14 cellular contexts compared by ENCODE assay signal in the genomic region with DNA sequence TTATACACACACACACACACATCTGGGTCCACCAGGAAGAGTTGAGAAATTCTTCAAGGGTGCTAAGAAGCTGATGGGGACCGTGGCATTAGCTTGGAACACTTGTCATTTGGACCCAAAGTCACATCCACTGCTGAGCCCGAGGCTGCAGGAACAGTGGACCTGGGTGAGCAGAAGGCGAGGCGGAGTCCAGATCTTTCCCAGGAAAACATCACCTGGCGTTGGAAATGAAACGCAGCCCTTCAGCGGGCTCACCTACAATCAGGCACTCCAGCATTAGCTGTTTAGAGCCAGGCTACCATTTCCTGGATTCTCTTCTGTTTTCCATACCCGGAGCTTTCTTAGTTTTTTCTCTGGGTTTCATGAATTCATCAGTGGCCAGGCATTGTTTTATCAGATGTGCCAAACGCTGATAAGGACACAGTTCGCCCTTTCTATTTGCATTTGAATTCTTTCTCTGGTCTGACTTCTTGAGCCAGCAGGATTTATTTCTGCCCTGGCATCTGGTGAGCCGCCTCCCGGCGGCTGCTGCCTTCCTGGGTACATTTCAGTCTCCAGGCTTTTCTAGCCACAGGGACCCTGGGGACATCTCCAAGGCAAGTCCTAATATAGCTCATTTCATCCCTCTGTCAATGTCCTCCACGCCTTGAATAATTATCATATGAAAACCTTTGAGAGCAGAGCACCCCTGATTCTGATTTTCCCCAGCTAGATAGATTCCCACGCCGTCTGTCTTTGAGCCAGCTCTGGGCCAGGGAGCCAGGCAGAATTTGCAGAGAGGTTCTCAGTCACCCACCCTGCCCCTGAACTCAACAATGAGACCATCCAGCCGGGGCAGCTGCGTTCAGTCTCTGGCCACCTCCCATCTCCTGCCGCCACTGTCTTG.
DNase-seq lines count a peak whose midpoint lies in the region; ATAC-seq, FAIRE-seq and TF ChIP-seq lines count a peak whose summit lies in the region.
"Had no signal": no experiment of that assay in that cellular context is flagged by ENCODE, and none has a peak within 500 bp of the region (broad histone marks: within the 10 kb centered on the region; RNA-seq: fewer than 3 reads in every experiment).

No MANE protein-coding gene starts in this region.

- H3K4me3 ChIP-seq in SK-N-SH (ENCODE audit: low read depth in 2 of 2, low read length in 1 of 2) (no peak overlapping the region), neural cell (ENCODE audit: low read length) (no peak overlapping the region), stomach (no peak overlapping the region)
- H3K4me3 ChIP-seq: heart left ventricle, upper lobe of left lung had no signal

- 25% methylated on average over 19 of the region's 19 CpGs for WGBS in SK-N-SH (ENCODE audit: low lambda C conversion rate)
- WGBS in stomach, 5 donors = 47 to 53% (median 47%) methylated on average over 19 of the region's 19 CpGs

- CTCF ChIA-PET in SK-N-SH (lab: Yijun Ruan, JAX) = interaction anchor here (0.7 to 1.3 kb wide), 5 partner anchors 9 to 333 kb away, joined by 3 to 7 read pairs (median 3); no protein-coding TSS in a partner anchor

- H3K9me3 ChIP-seq in SK-N-SH = no peaks in the 10 kb centered on the region
- H3K9me3 ChIP-seq in neural cell (ENCODE audit: low read length) = no peaks in the 10 kb centered on the region
- H3K9me3 ChIP-seq in stomach = no peaks in the 10 kb centered on the region
- H3K9me3 ChIP-seq: heart left ventricle, upper lobe of left lung had no signal

- no peak overlapping the region for H3K4me2 ChIP-seq in SK-N-SH
- H3K4me2 ChIP-seq in neural cell (ENCODE audit: low read length) = no peak overlapping the region
- H3K4me2 ChIP-seq: KMS-11 had no signal

- no peaks in the 10 kb centered on the region for H3K36me3 ChIP-seq in SK-N-SH (replicated peaks in 1 of 2; ENCODE audit: control insufficient read depth in 1 of 2, insufficient read depth in 2 of 2, low read length in 1 of 2)
- no peaks in the 10 kb centered on the region for H3K36me3 ChIP-seq in neural cell (ENCODE audit: insufficient read depth, low read length)
- H3K36me3 ChIP-seq in stomach = no peaks in the 10 kb centered on the region
- H3K36me3 ChIP-seq: heart left ventricle, upper lobe of left lung had no signal

- DNase-seq in SK-N-SH (peak; percentile 76), stomach (no peak), urothelium cell line (ENCODE audit: low spot score) (no peak), NCI-H446 treated with DMSO at 0.1 percent for 48 hours (lab: John Stamatoyannopoulos, UW) (no peak)
- DNase-seq in effector CD4-positive, alpha-beta T cell = no peak
- DNase-seq: activated CD4-positive, alpha-beta T cell treated with anti-CD3 and anti-CD28 coated beads, Interleukin-2, amount 50 U/mL, for 1 hour; NCI-H2029 had no signal

- H3K27me3 ChIP-seq in SK-N-SH (ENCODE audit: insufficient read depth) (no peaks in the 10 kb centered on the region), neural cell (ENCODE audit: insufficient read depth, low read depth, low read length) (no peaks in the 10 kb centered on the region), stomach (peaks cover 0 to 41% (median 12%) of the 10 kb centered on the region in 3 donors)
- H3K27me3 ChIP-seq: heart left ventricle, upper lobe of left lung had no signal

- intact Hi-C loops in stomach (cut with DNase I; ENCODE audit: low total_unique reads) = loop anchor here (10.0 kb wide), 1 partner anchor 399 kb away; no protein-coding TSS in a partner anchor

- H2AFZ ChIP-seq in SK-N-SH (ENCODE audit: low read depth) = no peak overlapping the region
- no peak overlapping the region for H2AFZ ChIP-seq in neural cell (ENCODE audit: low read depth, low read length)

- no peak for TF ChIP-seq POLR2A in stomach (IDR thresholded peaks at IDR 0.05)

- peaks cover 0 to 7% of the 10 kb centered on the region in 2 experiments; a peak in 1 of 4 replicates for H3K4me1 ChIP-seq in SK-N-SH (ENCODE audit: control insufficient read depth in 1 of 2, insufficient read depth in 2 of 2, low read depth in 1 of 2, low read length in 1 of 2)
- peaks cover 0 to 8% (median 0%) of the 10 kb centered on the region in 4 donors for H3K4me1 ChIP-seq in stomach

- H4K20me1 ChIP-seq in SK-N-SH (ENCODE audit: insufficient read depth) = no peaks in the 10 kb centered on the region
- H4K20me1 ChIP-seq in neural cell (ENCODE audit: insufficient read depth) = no peaks in the 10 kb centered on the region

- TF ChIP-seq RAD21 in SK-N-SH (IDR thresholded peaks at IDR 0.05; ENCODE audit: low read length) (0 out of 2 replicates have a peak, but pooled peaks have one; percentile 7), neural cell (conservative IDR thresholded peaks at IDR 0.05) (no peak)

- TF ChIP-seq EP300 in SK-N-SH (IDR thresholded peaks at IDR 0.05; ENCODE audit: borderline replicate concordance in 1 of 2, low read depth in 1 of 2, low read length in 1 of 2) (peak in 1 of 2 experiments; percentile 22; a peak in 1 of 4 replicates), neural cell (conservative IDR thresholded peaks at IDR 0.05; ENCODE audit: poor library complexity, severe bottlenecking) (no peak), stomach (IDR thresholded peaks at IDR 0.05) (no peak)

- H3K79me2 ChIP-seq in SK-N-SH (ENCODE audit: insufficient read depth) (no peaks in the 10 kb centered on the region), neural cell (replicated peaks; ENCODE audit: insufficient read depth, low read length) (no peaks in the 10 kb centered on the region)

- H3K27ac ChIP-seq in SK-N-SH (ENCODE audit: low read depth in 2 of 2, low read length in 1 of 2) = no peak overlapping the region
- H3K27ac ChIP-seq in cingulate gyrus (ENCODE audit: low read depth, low read length) = peak overlapping the region; percentile 70
- no peak overlapping the region for H3K27ac ChIP-seq in neural cell (ENCODE audit: low read length)
- no peak overlapping the region for H3K27ac ChIP-seq in stomach
- H3K27ac ChIP-seq: heart left ventricle, KMS-11, upper lobe of left lung had no signal

- no peaks in the 10 kb centered on the region for H3F3A ChIP-seq in SK-N-SH (replicated peaks; ENCODE audit: insufficient read depth)
- no peaks in the 10 kb centered on the region for H3F3A ChIP-seq in neural cell (ENCODE audit: insufficient read depth, low read length, poor library complexity, severe bottlenecking)

- H3K9ac ChIP-seq in SK-N-SH (no peak overlapping the region), neural cell (ENCODE audit: low read length) (peak overlapping the region; percentile 5)
- H3K9ac ChIP-seq: KMS-11 had no signal

- no peak for ATAC-seq in SK-N-SH treated with all-trans-retinoic acid at 6 μM for 48 hours
- ATAC-seq: activated T-helper 17 cell treated with anti-CD3 and anti-CD28 coated beads, Interleukin-2, amount 50 U/mL, for 72 hours; heart left ventricle had no signal

- H3K9me2 ChIP-seq in SK-N-SH (no peaks in the 10 kb centered on the region), neural cell (ENCODE audit: insufficient read depth, low read length) (no peaks in the 10 kb centered on the region)

- no peak for TF ChIP-seq CTCF in SK-N-SH (IDR thresholded peaks at IDR 0.05)
- TF ChIP-seq CTCF in neural cell (IDR thresholded peaks at IDR 0.05; ENCODE audit: poor library complexity, severe bottlenecking) = no peak
- TF ChIP-seq CTCF in stomach (IDR thresholded peaks at IDR 0.05) = no peak

- FAIRE-seq in urothelium cell line (lab: Jason Lieb, UNC) = no peak

- POLR2A ChIA-PET in SK-N-SH (lab: Yijun Ruan, JAX) = no interaction called here

TF ChIP-seq in SK-N-SH, 30 proteins besides CTCF, POLR2A, EP300 and RAD21 (continues in another document):
- TF ChIP-seq GATA2 (CRISPR knock-in tag; IDR thresholded peaks at IDR 0.05) (peak; percentile 70), RFX5 (IDR thresholded peaks at IDR 0.05; ENCODE audit: low read length) (no peak), USF2 (IDR thresholded peaks at IDR 0.05; ENCODE audit: borderline replicate concordance, low read depth, low read length) (no peak), FOSL2 (IDR thresholded peaks at IDR 0.05; ENCODE audit: borderline replicate concordance, low read depth) (no peak), FOXM1 (IDR thresholded peaks at IDR 0.05; ENCODE audit: low read depth) (no peak)

TF ChIP-seq in SK-N-SH treated with all-trans-retinoic acid at 6 μM for 48 hours, 23 proteins besides CTCF, POLR2A, EP300 and RAD21:
- TF ChIP-seq BACH2 (CRISPR knock-in tag; IDR thresholded peaks at IDR 0.05; ENCODE audit: borderline replicate concordance) (no peak), ESRRG (CRISPR knock-in tag; IDR thresholded peaks at IDR 0.05) (no peak), CSDC2 (CRISPR knock-in tag; IDR thresholded peaks at IDR 0.05) (no peak), TCF4 (CRISPR knock-in tag; IDR thresholded peaks at IDR 0.05; ENCODE audit: borderline replicate concordance) (no peak; the same call in 1 of the 2 replicates), RARB (CRISPR knock-in tag; IDR thresholded peaks at IDR 0.05) (no peak), ZNF8 (CRISPR knock-in tag; IDR thresholded peaks at IDR 0.05) (no peak)

TF ChIP-seq in neural cell, 6 proteins besides CTCF, POLR2A, EP300 and RAD21 (continues in another document):
- TF ChIP-seq EZH2 (IDR thresholded peaks at IDR 0.05; ENCODE audit: borderline replicate concordance, insufficient read depth, low read length, poor library complexity, severe bottlenecking) (no peak), TAF1 (IDR thresholded peaks at IDR 0.05; ENCODE audit: low read depth) (no peak), SMC3 (conservative IDR thresholded peaks at IDR 0.05; ENCODE audit: poor library complexity) (no peak), POLR2AphosphoS5 (IDR thresholded peaks at IDR 0.05) (no peak)
